Comparison of ENCODE assay signal across 1 cellular context in the genomic region with DNA sequence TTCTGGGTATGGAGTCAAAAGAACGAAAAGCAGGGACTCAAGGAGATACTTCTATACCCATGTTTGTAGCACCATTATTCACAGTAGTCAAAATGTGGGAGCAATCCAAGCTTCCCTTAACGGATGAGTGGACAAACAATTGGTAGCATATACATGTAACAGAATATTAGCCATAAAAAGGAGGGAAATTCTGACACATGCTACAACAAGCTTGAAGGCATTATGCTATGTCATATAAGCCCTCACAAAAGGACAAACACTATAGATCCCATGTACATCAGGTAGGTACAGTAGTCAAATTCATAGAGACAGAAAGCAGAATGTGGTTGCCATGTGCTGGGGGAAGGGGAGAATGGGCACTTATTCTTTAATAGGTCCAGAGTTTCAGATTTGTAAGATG.
TF ChIP-seq lines count a peak whose summit lies in the region.

No MANE protein-coding gene starts in this region.

TF ChIP-seq in GM12878, 131 proteins besides CTCF, POLR2A, EP300 and RAD21 (continued from another document):
- TF ChIP-seq BCL11A (IDR thresholded peaks at IDR 0.05; ENCODE audit: low read depth, low read length) (no peak), RBBP5 (conservative IDR thresholded peaks at IDR 0.05) (no peak), SIN3A (IDR thresholded peaks at IDR 0.05; ENCODE audit: low read depth, low read length) (no peak), IKZF1 (conservative IDR thresholded peaks at IDR 0.05) (no peak), STAT3 (IDR thresholded peaks at IDR 0.05; ENCODE audit: low read depth, low read length) (no peak), SUPT20H (IDR thresholded peaks at IDR 0.05; ENCODE audit: borderline replicate concordance, control insufficient read depth, low read depth, low read length) (no peak), MYB (IDR thresholded peaks at IDR 0.05; ENCODE audit: borderline replicate concordance, low read depth, low read length) (no peak)
- TF ChIP-seq, protein P1, sequence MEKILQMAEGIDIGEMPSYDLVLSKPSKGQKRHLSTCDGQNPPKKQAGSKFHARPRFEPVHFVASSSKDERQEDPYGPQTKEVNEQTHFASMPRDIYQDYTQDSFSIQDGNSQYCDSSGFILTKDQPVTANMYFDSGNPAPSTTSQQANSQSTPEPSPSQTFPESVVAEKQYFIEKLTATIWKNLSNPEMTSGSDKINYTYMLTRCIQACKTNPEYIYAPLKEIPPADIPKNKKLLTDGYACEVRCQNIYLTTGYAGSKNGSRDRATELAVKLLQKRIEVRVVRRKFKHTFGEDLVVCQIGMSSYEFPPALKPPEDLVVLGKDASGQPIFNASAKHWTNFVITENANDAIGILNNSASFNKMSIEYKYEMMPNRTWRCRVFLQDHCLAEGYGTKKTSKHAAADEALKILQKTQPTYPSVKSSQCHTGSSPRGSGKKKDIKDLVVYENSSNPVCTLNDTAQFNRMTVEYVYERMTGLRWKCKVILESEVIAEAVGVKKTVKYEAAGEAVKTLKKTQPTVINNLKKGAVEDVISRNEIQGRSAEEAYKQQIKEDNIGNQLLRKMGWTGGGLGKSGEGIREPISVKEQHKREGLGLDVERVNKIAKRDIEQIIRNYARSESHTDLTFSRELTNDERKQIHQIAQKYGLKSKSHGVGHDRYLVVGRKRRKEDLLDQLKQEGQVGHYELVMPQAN (conservative IDR thresholded peaks at IDR 0.05), result no peak
- TF ChIP-seq, protein P2, sequence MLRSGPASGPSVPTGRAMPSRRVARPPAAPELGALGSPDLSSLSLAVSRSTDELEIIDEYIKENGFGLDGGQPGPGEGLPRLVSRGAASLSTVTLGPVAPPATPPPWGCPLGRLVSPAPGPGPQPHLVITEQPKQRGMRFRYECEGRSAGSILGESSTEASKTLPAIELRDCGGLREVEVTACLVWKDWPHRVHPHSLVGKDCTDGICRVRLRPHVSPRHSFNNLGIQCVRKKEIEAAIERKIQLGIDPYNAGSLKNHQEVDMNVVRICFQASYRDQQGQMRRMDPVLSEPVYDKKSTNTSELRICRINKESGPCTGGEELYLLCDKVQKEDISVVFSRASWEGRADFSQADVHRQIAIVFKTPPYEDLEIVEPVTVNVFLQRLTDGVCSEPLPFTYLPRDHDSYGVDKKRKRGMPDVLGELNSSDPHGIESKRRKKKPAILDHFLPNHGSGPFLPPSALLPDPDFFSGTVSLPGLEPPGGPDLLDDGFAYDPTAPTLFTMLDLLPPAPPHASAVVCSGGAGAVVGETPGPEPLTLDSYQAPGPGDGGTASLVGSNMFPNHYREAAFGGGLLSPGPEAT (IDR thresholded peaks at IDR 0.05; ENCODE audit: low read depth), result no peak
